Comparison of ENCODE assay signal across 11 cellular contexts in the genomic region with DNA sequence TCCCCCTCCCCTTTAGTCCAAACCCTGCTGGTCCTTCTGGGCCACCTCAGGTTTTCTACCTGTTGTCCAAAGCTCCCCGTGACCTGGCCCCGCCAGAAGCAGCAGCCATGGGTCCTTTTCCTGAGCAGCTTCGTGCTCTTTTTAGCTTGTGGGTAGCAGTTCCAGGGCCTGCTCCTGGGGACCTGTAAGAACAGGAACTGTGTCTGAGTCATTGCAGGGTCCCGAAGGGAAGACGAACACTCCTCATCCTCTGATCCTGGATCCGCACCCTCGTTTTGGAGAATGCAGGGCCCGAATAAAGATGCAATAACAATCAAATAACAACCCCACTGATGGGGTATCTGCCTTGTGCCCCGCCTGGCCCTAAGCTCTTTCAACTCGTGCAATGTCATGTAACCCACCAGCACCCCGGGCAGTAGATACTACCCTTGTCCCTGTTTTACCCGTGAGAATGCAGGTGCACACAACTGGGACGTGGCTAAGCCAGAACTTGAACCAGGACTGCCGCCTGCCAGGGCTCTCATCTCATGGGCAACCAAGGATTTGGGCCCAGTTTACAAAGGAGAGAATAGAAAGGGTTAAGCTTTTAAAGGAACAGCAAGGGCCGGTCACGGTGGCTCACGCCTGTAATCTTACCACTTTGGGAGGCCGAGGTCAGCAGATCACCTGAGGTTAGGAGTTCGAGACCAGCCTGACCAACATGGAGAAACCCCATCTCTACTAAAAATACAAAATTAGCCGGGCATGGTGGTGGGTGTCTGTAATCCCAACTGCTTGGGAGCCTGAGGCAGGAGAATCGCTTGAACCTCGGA. TPM values are rescaled to one million over a fixed set of nuclear protein-coding genes. Genes with fewer than 3 reads are reported as not detected.
DNase-seq lines count a peak whose midpoint lies in the region; ATAC-seq, FAIRE-seq and TF ChIP-seq lines count a peak whose summit lies in the region.
"Had no signal": no experiment of that assay in that cellular context is flagged by ENCODE, and none has a peak within 500 bp of the region (broad histone marks: within the 10 kb centered on the region; RNA-seq: fewer than 3 reads in every experiment).

No MANE protein-coding gene starts in this region.

- no peak for FAIRE-seq in bronchial epithelial cell (lab: Jason Lieb, UNC)
- FAIRE-seq: islet of Langerhans had no signal

- H3K27me3 ChIP-seq in bronchial epithelial cell (ENCODE audit: control insufficient read depth, insufficient read depth, low read length) = no peaks in the 10 kb centered on the region

- TF ChIP-seq CTCF in bronchial epithelial cell (IDR thresholded peaks at IDR 0.05; ENCODE audit: insufficient read depth, low read length, severe bottlenecking) = no peak

- peaks cover 3% of the 10 kb centered on the region for H3K36me3 ChIP-seq in bronchial epithelial cell (ENCODE audit: control insufficient read depth, insufficient read depth, low read length)

- ATAC-seq in GM21515 (IDR thresholded peaks at IDR 0.05; ENCODE audit: unreplicated experiment) (no peak), HG03045 (IDR thresholded peaks at IDR 0.05; ENCODE audit: unreplicated experiment) (no peak)

- H3K27ac ChIP-seq in skin epidermis = peak overlapping the region in 11 of 21 experiments; percentile 18 to 59 (median 44)

- DNase-seq in SIG-M5 treated with dmso at 0.1 percent for 504 hours (lab: John Stamatoyannopoulos, UW; ENCODE audit: unreplicated experiment) (peak; percentile 8), SIG-M5 (lab: John Stamatoyannopoulos, UW) (no peak), MV-4-11 (lab: John Stamatoyannopoulos, UW) (peak; percentile 17), bronchial epithelial cell (ENCODE audit: low read depth) (peak; percentile 28), cerebellar cortex (ENCODE audit: low spot score) (no peak)
- DNase-seq: activated gamma-delta T cell treated with Interleukin-2 at 50 U/mL for 16 hours, NCI-H1694 treated with DMSO at 0.1 percent for 48 hours had no signal

- no peak overlapping the region for H3K4me3 ChIP-seq in bronchial epithelial cell (ENCODE audit: low read depth, low read length)
- no peak overlapping the region for H3K4me3 ChIP-seq in skin epidermis

RNA-seq across cellular contexts. Expression of a gene that starts 33.2 kb away (rescaled TPM):
- 8.4 and 14.7 TPM in 2 replicates for total RNA-seq in bronchial epithelial cell

Comparison
In these comparisons a context has a peak if more than half of its experiments do, and no peak if none do; other contexts are left out.
1. DNase-seq: peak in SIG-M5 treated with dmso at 0.1 percent for 504 hours (single experiment), MV-4-11 (single experiment) and bronchial epithelial cell (single experiment); none in SIG-M5 (single experiment) and cerebellar cortex (single experiment).